Comparison of ENCODE assay signal across 8 cellular contexts in genomic region chr11:64489831-64490441, GRCh38.
DNase-seq lines count a peak whose midpoint lies in the region; ATAC-seq and TF ChIP-seq lines count a peak whose summit lies in the region.

No MANE protein-coding gene starts in this region.

- H3K9me2 ChIP-seq in hepatocyte (replicated peaks; ENCODE audit: insufficient read depth), result no peaks in the 10 kb centered on the region

- TF ChIP-seq CTCF in hepatocyte (IDR thresholded peaks at IDR 0.05; ENCODE audit: poor library complexity) (peak; percentile 63), sigmoid colon (IDR thresholded peaks at IDR 0.05) (peak in 3 of 4 experiments; percentile 17 to 40 (median 38))

- TF ChIP-seq POLR2A in sigmoid colon (IDR thresholded peaks at IDR 0.05), result no peak

- WGBS in hepatocyte (ENCODE audit: low lambda C conversion rate, missing lambda C conversion rate), result 28% methylated on average over 25 of the region's 26 CpGs
- WGBS in sigmoid colon, 2 donors, result 20 to 25% methylated on average over 26 of the region's 26 CpGs

- no peaks in the 10 kb centered on the region for H3K9me3 Mint-ChIP-seq in activated naive CD8-positive, alpha-beta T cell treated with anti-CD3 and anti-CD28 coated beads, Interleukin-2, amount 10 ng/mL, durations not matched to agents 7 days and 5 days

- no peaks in the 10 kb centered on the region for H3K9me3 ChIP-seq in SJCRH30 (replicated peaks)
- no peaks in the 10 kb centered on the region for H3K9me3 ChIP-seq in hepatocyte (ENCODE audit: low read depth)
- H3K9me3 ChIP-seq in sigmoid colon, result no peaks in the 10 kb centered on the region

- H3K4me3 ChIP-seq in SJCRH30 (no peak overlapping the region), hepatocyte (no peak overlapping the region), sigmoid colon (no peak overlapping the region)

- H3K79me2 ChIP-seq in hepatocyte, result no peaks in the 10 kb centered on the region

- H3K27me3 Mint-ChIP-seq in activated naive CD8-positive, alpha-beta T cell treated with anti-CD3 and anti-CD28 coated beads, Interleukin-2, amount 10 ng/mL, durations not matched to agents 7 days and 5 days, result peaks cover 39% of the 10 kb centered on the region

- TF ChIP-seq EP300 in sigmoid colon (IDR thresholded peaks at IDR 0.05), result no peak

- H4K20me1 ChIP-seq in hepatocyte (ENCODE audit: insufficient read depth, poor library complexity, severe bottlenecking), result no peaks in the 10 kb centered on the region

- peak; percentile 28 for DNase-seq in COLO668 (lab: John Stamatoyannopoulos, UW; ENCODE audit: unreplicated experiment)
- DNase-seq in HUDEP-2 (lab: John Stamatoyannopoulos, UW; ENCODE audit: unreplicated experiment in 76 of 76), result peak in 45 of 76 experiments; percentile 2 to 63 (median 34)
- peak; percentile 67 to 75 for DNase-seq in SJCRH30
- peak; percentile 71 for DNase-seq in activated naive CD8-positive, alpha-beta T cell treated with anti-CD3 and anti-CD28 coated beads, Interleukin-2, amount 10 ng/mL, durations not matched to agents 7 days and 5 days
- DNase-seq in hepatocyte (ENCODE audit: low spot score), result peak; percentile 69
- peak; percentile 69 for DNase-seq in sigmoid colon
- no peak for DNase-seq in occipital lobe (lab: John Stamatoyannopoulos, UW)

- H3K4me2 ChIP-seq in hepatocyte, result no peak overlapping the region

- H2AFZ ChIP-seq in hepatocyte, result no peak overlapping the region

- peaks cover 7% of the 10 kb centered on the region; the same call in 1 of the 2 replicates for H3K27me3 ChIP-seq in SJCRH30
- peaks cover 37% of the 10 kb centered on the region for H3K27me3 ChIP-seq in hepatocyte
- peaks cover 0 to 56% (median 19%) of the 10 kb centered on the region in 3 donors for H3K27me3 ChIP-seq in sigmoid colon

- H3K27ac ChIP-seq in SJCRH30 (no peak overlapping the region), hepatocyte (no peak overlapping the region), sigmoid colon (no peak overlapping the region)

- H3K36me3 Mint-ChIP-seq in activated naive CD8-positive, alpha-beta T cell treated with anti-CD3 and anti-CD28 coated beads, Interleukin-2, amount 10 ng/mL, durations not matched to agents 7 days and 5 days, result no peaks in the 10 kb centered on the region

- no peaks in the 10 kb centered on the region for H3K36me3 ChIP-seq in SJCRH30
- no peaks in the 10 kb centered on the region for H3K36me3 ChIP-seq in hepatocyte (replicated peaks; ENCODE audit: insufficient read depth, low read depth)
- H3K36me3 ChIP-seq in sigmoid colon, result no peaks in the 10 kb centered on the region

- peak; percentile 63 for ATAC-seq in activated naive CD8-positive, alpha-beta T cell treated with anti-CD3 and anti-CD28 coated beads, Interleukin-2, amount 10 ng/mL, durations not matched to agents 7 days and 5 days (ENCODE audit: low read depth)
- ATAC-seq in HG03521 (IDR thresholded peaks at IDR 0.05; ENCODE audit: unreplicated experiment), result no peak

- H3K4me1 ChIP-seq in SJCRH30 (no peaks in the 10 kb centered on the region), hepatocyte (ENCODE audit: insufficient read depth) (no peaks in the 10 kb centered on the region), sigmoid colon (no peaks in the 10 kb centered on the region)

- H3K4me1 Mint-ChIP-seq in activated naive CD8-positive, alpha-beta T cell treated with anti-CD3 and anti-CD28 coated beads, Interleukin-2, amount 10 ng/mL, durations not matched to agents 7 days and 5 days, result peaks cover 8% of the 10 kb centered on the region

- no peak overlapping the region for H3K4me3 Mint-ChIP-seq in activated naive CD8-positive, alpha-beta T cell treated with anti-CD3 and anti-CD28 coated beads, Interleukin-2, amount 10 ng/mL, durations not matched to agents 7 days and 5 days

- intact Hi-C loops in sigmoid colon (cut with DNase I), result no loop called here

- H3K27ac Mint-ChIP-seq in activated naive CD8-positive, alpha-beta T cell treated with anti-CD3 and anti-CD28 coated beads, Interleukin-2, amount 10 ng/mL, durations not matched to agents 7 days and 5 days, result no peak overlapping the region

- POLR2A ChIA-PET in activated naive CD8-positive, alpha-beta T cell treated with anti-CD3 and anti-CD28 coated beads, Interleukin-2, amount 10 ng/mL, durations not matched to agents 7 days and 5 days (lab: Charles Lee), result no interaction called here
